ENCODE assay signal across 19 cellular contexts in the genomic region with DNA sequence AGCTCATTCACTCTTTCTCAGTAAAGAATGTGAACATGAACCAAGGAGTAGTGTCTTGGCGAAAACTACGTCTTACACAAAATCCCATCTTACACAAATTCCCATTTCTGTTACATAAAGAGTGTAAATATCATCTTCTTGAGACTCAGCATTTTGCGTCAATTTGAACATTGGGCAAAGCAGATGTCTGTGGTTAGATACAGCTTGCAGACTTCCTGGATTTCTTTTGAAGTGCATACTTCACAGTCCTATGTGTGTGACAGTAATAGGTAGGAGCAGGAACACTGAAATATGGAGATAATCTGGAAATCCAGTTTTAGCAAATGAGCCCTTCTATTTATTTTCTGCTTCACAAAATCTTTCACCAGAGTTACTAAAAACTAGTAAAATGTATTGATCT. TPM values are rescaled to one million over a fixed set of nuclear protein-coding genes. Genes with fewer than 3 reads are reported as not detected.
DNase-seq lines count a peak whose midpoint lies in the region; ATAC-seq and TF ChIP-seq lines count a peak whose summit lies in the region.
"Had no signal": no experiment of that assay in that cellular context is flagged by ENCODE, and none has a peak within 500 bp of the region (broad histone marks: within the 10 kb centered on the region; RNA-seq: fewer than 3 reads in every experiment).

No MANE protein-coding gene starts in this region.

- no peak overlapping the region for H3K4me3 ChIP-seq in fibroblast of pulmonary artery (replicated peaks; ENCODE audit: low read depth, low read length)
- H3K4me3 ChIP-seq: BLaER1 had no signal

- no peaks in the 10 kb centered on the region for H3K36me3 Mint-ChIP-seq in CD4-positive, alpha-beta T cell (ENCODE audit: low read depth)
- H3K36me3 Mint-ChIP-seq: CD8-positive, alpha-beta T cell had no signal

- TF ChIP-seq CTCF in fibroblast of pulmonary artery (IDR thresholded peaks at IDR 0.05; ENCODE audit: low read length, missing control alignments) = no peak
- no peak for TF ChIP-seq CTCF in CD4-positive, alpha-beta T cell (IDR thresholded peaks at IDR 0.05)

- no peaks in the 10 kb centered on the region for H3K9me3 ChIP-seq in CD4-positive, alpha-beta T cell (ENCODE audit: control insufficient read depth, low read length)
- H3K9me3 ChIP-seq: BLaER1 had no signal

- ATAC-seq in HG03342 (IDR thresholded peaks at IDR 0.05; ENCODE audit: unreplicated experiment) (no peak), GM21786 (IDR thresholded peaks at IDR 0.05; ENCODE audit: unreplicated experiment) (no peak)
- ATAC-seq in CD4-positive, alpha-beta T cell (ENCODE audit: poor library complexity) = no peak
- ATAC-seq: CD8-positive, alpha-beta T cell; HepG2; PC-3 had no signal

- POLR2A ChIA-PET in CD4-positive, alpha-beta T cell (lab: Charles Lee) = no interaction called here

- no peaks in the 10 kb centered on the region for H3K27me3 ChIP-seq in CD4-positive, alpha-beta T cell (ENCODE audit: control insufficient read depth, insufficient read depth, low read length)
- H3K27me3 ChIP-seq: BLaER1 had no signal

- H3K9me3 Mint-ChIP-seq in CD4-positive, alpha-beta T cell = peaks cover 2% of the 10 kb centered on the region
- H3K9me3 Mint-ChIP-seq: CD8-positive, alpha-beta T cell had no signal

- CTCF ChIA-PET in CD4-positive, alpha-beta T cell (lab: Charles Lee) = no interaction called here

- H3K4me1 Mint-ChIP-seq in CD4-positive, alpha-beta T cell (ENCODE audit: low read depth) = no peaks in the 10 kb centered on the region

- H3K27me3 Mint-ChIP-seq in CD4-positive, alpha-beta T cell = no peaks in the 10 kb centered on the region

- DNase-seq in M059J (ENCODE audit: low read depth) = peak; percentile 20
- peak; percentile 12 for DNase-seq in astrocyte of the hippocampus (ENCODE audit: low read depth, low spot score)
- peak; percentile 17 for DNase-seq in fibroblast of pulmonary artery (ENCODE audit: low read depth)
- no peak for DNase-seq in activated effector memory CD4-positive, alpha-beta T cell treated with anti-CD3 and anti-CD28 coated beads, Interleukin-2, amount 50 U/mL, for 16 hours
- DNase-seq in CD4-positive, alpha-beta T cell = no peak
- DNase-seq: CD8-positive, alpha-beta T cell; GF-D8; H7; NCI-H1694; NCI-H526 treated with DMSO at 0.1 percent for 48 hours; PC-3; Right ventricle myocardium superior had no signal

- H3K4me3 Mint-ChIP-seq in CD4-positive, alpha-beta T cell = no peak overlapping the region
- H3K4me3 Mint-ChIP-seq: CD8-positive, alpha-beta T cell had no signal

- H3K27ac ChIP-seq in CD4-positive, alpha-beta T cell (ENCODE audit: low read depth, low read length) = no peak overlapping the region
- H3K27ac ChIP-seq: BLaER1, KMS-11 had no signal

- no peak overlapping the region for H3K27ac Mint-ChIP-seq in CD4-positive, alpha-beta T cell
- H3K27ac Mint-ChIP-seq: CD8-positive, alpha-beta T cell had no signal

- intact Hi-C loops in CD4-positive, alpha-beta T cell (cut with DNase I, micrococcal nuclease) = no loop called here

RNA-seq across cellular contexts. Expression of gene C6, which starts 58.8 kb away (rescaled TPM):
- total RNA-seq in M059J (2014; rRNA removed; shearing (Covaris generic)) = 0.17 and 1.6 TPM in 2 replicates
- total RNA-seq in CD4-positive, alpha-beta T cell = not detected
- total RNA-seq: CD8-positive, alpha-beta T cell; H7; PC-3; RPMI7951; SK-MEL-5 had no signal

Comparison
In these comparisons a context has a peak if more than half of its experiments do, and no peak if none do; other contexts are left out.
1. DNase-seq: peak in M059J (single experiment), astrocyte of the hippocampus (single experiment) and fibroblast of pulmonary artery (single experiment); none in activated effector memory CD4-positive, alpha-beta T cell treated with anti-CD3 and anti-CD28 coated beads, Interleukin-2, amount 50 U/mL, for 16 hours (single experiment) and CD4-positive, alpha-beta T cell (0 of 10).